In the genomic region with DNA sequence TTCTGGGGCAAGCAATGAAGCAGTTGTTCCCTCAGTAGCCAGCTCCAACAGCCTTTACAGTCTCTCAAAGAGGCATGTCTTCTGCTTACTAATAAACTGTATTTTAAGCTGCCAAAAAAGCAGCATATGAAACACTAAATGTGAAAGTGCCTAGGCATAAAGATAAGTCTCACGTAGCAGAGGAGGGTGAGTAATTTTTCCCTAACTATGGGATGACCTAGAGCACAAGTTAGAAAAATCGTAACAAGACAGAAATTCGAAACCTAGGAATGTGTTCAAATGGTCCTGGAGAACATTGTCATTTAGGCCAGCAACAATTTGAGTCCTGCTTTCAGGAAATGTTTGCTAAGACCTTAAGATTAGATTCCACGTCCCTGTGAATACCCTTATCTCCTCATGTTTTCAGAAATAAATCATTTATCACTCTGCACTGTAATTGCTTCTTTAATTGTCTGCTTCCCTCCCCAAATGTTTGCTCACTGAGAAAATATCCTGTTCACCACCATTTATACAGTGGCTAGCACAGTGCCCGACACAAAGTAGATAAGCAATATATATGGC, we compare ENCODE assay signal across 32 cellular contexts.
DNase-seq lines count a peak whose midpoint lies in the region; ATAC-seq, FAIRE-seq and TF ChIP-seq lines count a peak whose summit lies in the region.
"Had no signal": no experiment of that assay in that cellular context is flagged by ENCODE, and none has a peak within 500 bp of the region (broad histone marks: within the 10 kb centered on the region; RNA-seq: fewer than 3 reads in every experiment).

No MANE protein-coding gene starts in this region.

- H3K18ac ChIP-seq in H1 (ENCODE audit: extremely low read depth, low read length) = no peak overlapping the region

- H4K20me1 ChIP-seq in H1 (replicated peaks in 1 of 2; ENCODE audit: control insufficient read depth in 1 of 2, insufficient read depth in 2 of 2, low read length in 2 of 2) = no peaks in the 10 kb centered on the region

- H2BK20ac ChIP-seq in H1 (ENCODE audit: low read length) = no peak overlapping the region

- no peak overlapping the region for H3K27ac ChIP-seq in H1 (ENCODE audit: low read depth, low read length)
- H3K27ac ChIP-seq in colonic mucosa = no peak overlapping the region
- H3K27ac ChIP-seq: adrenal gland, gastrocnemius medialis, neutrophil, Peyer's patch, suprapubic skin had no signal

- H2BK5ac ChIP-seq in H1 (ENCODE audit: low read depth, low read length) = no peak overlapping the region

- FAIRE-seq in D721Med (lab: Jason Lieb, UNC) (peak; percentile 55), H1 (lab: Jason Lieb, UNC) (no peak)
- FAIRE-seq: GM12891, keratinocyte, TTC549 had no signal

- TF ChIP-seq CTCF in D721Med (IDR thresholded peaks at IDR 0.05; ENCODE audit: insufficient read depth, missing control alignments) (no peak), H1 (IDR thresholded peaks at IDR 0.05; ENCODE audit: control extremely low read depth in 1 of 3, insufficient read depth in 1 of 3, low read depth in 1 of 3, low read length in 3 of 3) (no peak), colonic mucosa (IDR thresholded peaks at IDR 0.05) (no peak)

- no peak overlapping the region for H3K4ac ChIP-seq in H1 (replicated peaks; ENCODE audit: insufficient read length, low read depth, low read length)

- H2BK15ac ChIP-seq in H1 (ENCODE audit: low read length) = no peak overlapping the region

- H3K23me2 ChIP-seq in H1 (ENCODE audit: low read depth, low read length) = no peaks in the 10 kb centered on the region

- H2AK5ac ChIP-seq in H1 (ENCODE audit: low read depth, low read length) = no peak overlapping the region

- DNase-seq in D721Med (ENCODE audit: insufficient read length, low spot score) (no peak), H1 (ENCODE audit: low read depth in 1 of 2, low spot score in 2 of 2) (no peak), myocyte (ENCODE audit: low read depth) (peak; percentile 3), colonic mucosa (no peak), OCI-M2 (lab: John Stamatoyannopoulos, UW; ENCODE audit: unreplicated experiment) (no peak), NCI-H1694 treated with DMSO at 0.1 percent for 48 hours (lab: John Stamatoyannopoulos, UW) (no peak), NCI-H1105 (lab: John Stamatoyannopoulos, UW) (no peak)
- DNase-seq: ACHN; activated CD8-positive, alpha-beta memory T cell treated with anti-CD3 and anti-CD28 coated beads for 24 hours; activated T-cell treated with anti-CD3 and anti-CD28 coated beads, Interleukin-2, amount 50 U/mL, for 24 hours; adrenal gland; C1 segment of cervical spinal cord; Caco-2; caudate nucleus; DND-41; gastrocnemius medialis; H7; KG1; NCI-H1694; NCI-H2171 treated with DMSO at 0.1 percent for 48 hours; NCI-H524 treated with DMSO at 0.1 percent for 48 hours; Peyer's patch; stimulated activated CD4-positive, alpha-beta T cell treated with anti-CD3 and anti-CD28 coated beads, Interleukin-4, amount 100 ng/mL, for 1 hour; T-cell had no signal

- intact Hi-C loops in colonic mucosa (cut with DNase I) = no loop called here

- H3K27me3 ChIP-seq in H1 (replicated peaks in 1 of 4; ENCODE audit: control insufficient read depth in 3 of 4, extremely low read depth in 1 of 4, insufficient read depth in 3 of 4, low read length in 3 of 4) (no peaks in the 10 kb centered on the region), colonic mucosa (no peaks in the 10 kb centered on the region)
- H3K27me3 ChIP-seq: adrenal gland, gastrocnemius medialis, neutrophil, Peyer's patch, suprapubic skin had no signal

- H2AFZ ChIP-seq in H1 (ENCODE audit: low read length) = 0 out of 2 replicates have a peak overlapping the region, but pooled peaks have one; percentile 47

- no peak overlapping the region for H3K56ac ChIP-seq in H1 (replicated peaks; ENCODE audit: insufficient read length, low read depth, low read length)

- no peak overlapping the region for H3K23ac ChIP-seq in H1 (ENCODE audit: insufficient read length)

- peak; percentile 82 for ATAC-seq in SK-N-SH treated with all-trans-retinoic acid at 6 μM for 48 hours
- ATAC-seq: gastrocnemius medialis; stimulated activated memory B cell treated with anti-CD40 and anti-IgM and Interleukin-4, amounts not matched to agents 10 μg/mL and 1 μg/mL and 100 μg/mL, for 72 hours; T-cell had no signal

- H3K36me3 ChIP-seq in H1 (ENCODE audit: control insufficient read depth in 2 of 4, insufficient read depth in 4 of 4, low read length in 3 of 4) (no peaks in the 10 kb centered on the region), colonic mucosa (no peaks in the 10 kb centered on the region)
- H3K36me3 ChIP-seq: adrenal gland, gastrocnemius medialis, neutrophil, Peyer's patch, suprapubic skin had no signal

- H3K9ac ChIP-seq in H1 (replicated peaks in 1 of 4; ENCODE audit: extremely low read depth in 1 of 4, low read depth in 3 of 4, low read length in 3 of 4) (no peak overlapping the region), colonic mucosa (ENCODE audit: low read depth in 2 of 2, low read length in 2 of 2) (no peak overlapping the region)

- 90% methylated on average over 5 of the region's 5 CpGs; no CpG with 5 or more reads in 1 of the 2 experiments for WGBS in H1 (ENCODE audit: extremely low coverage in 1 of 2, insufficient coverage in 1 of 2, insufficient read length in 1 of 2, insufficient replicate concordance in 2 of 2, low coverage in 1 of 2, low lambda C conversion rate in 2 of 2, missing lambda C conversion rate in 1 of 2), 2 experiments

- H3K4me1 ChIP-seq in H1 (replicated peaks in 1 of 4; ENCODE audit: control insufficient read depth in 3 of 4, insufficient read depth in 4 of 4, low read length in 3 of 4) (no peaks in the 10 kb centered on the region), colonic mucosa (no peaks in the 10 kb centered on the region)
- H3K4me1 ChIP-seq: adrenal gland, Caco-2, gastrocnemius medialis, Peyer's patch, suprapubic skin had no signal

- H3K9me3 ChIP-seq in H1 (ENCODE audit: insufficient read depth in 2 of 2, low read depth in 1 of 2, low read length in 1 of 2) (no peaks in the 10 kb centered on the region), colonic mucosa (no peaks in the 10 kb centered on the region)
- H3K9me3 ChIP-seq: adrenal gland, Caco-2, gastrocnemius medialis, neutrophil, Peyer's patch, suprapubic skin had no signal

- no peak overlapping the region for H3K4me3 ChIP-seq in H1 (ENCODE audit: extremely low read depth in 1 of 4, insufficient read depth in 2 of 4, low read depth in 3 of 4, low read length in 4 of 4)
- H3K4me3 ChIP-seq in colonic mucosa = no peak overlapping the region
- H3K4me3 ChIP-seq: adrenal gland, gastrocnemius medialis, lung, Peyer's patch, suprapubic skin had no signal

- no peaks in the 10 kb centered on the region for H3K79me2 ChIP-seq in H1 (ENCODE audit: control insufficient read depth in 1 of 2, insufficient read depth in 2 of 2, low read length in 2 of 2)

- no peak for TF ChIP-seq EP300 in H1 (IDR thresholded peaks at IDR 0.05; ENCODE audit: borderline replicate concordance in 1 of 2, low read depth in 2 of 2, low read length in 2 of 2)

- no peak overlapping the region for H2BK12ac ChIP-seq in H1 (ENCODE audit: low read depth, low read length)

- no peak for TF ChIP-seq RAD21 in H1 (IDR thresholded peaks at IDR 0.05 in 1 of 2, conservative IDR thresholded peaks at IDR 0.05 in 1 of 2; ENCODE audit: low read depth in 2 of 2, low read length in 2 of 2)

- no peak overlapping the region for H4K91ac ChIP-seq in H1 (replicated peaks; ENCODE audit: insufficient read length, low read length)

- H3K79me1 ChIP-seq in H1 (ENCODE audit: low read depth, low read length) = no peaks in the 10 kb centered on the region

- H3K4me2 ChIP-seq in H1 (ENCODE audit: insufficient read depth in 1 of 2, low read depth in 2 of 2, low read length in 2 of 2) = no peak overlapping the region

- TF ChIP-seq POLR2A in H1 (IDR thresholded peaks at IDR 0.05; ENCODE audit: control extremely low read depth in 1 of 2, low read depth in 2 of 2, low read length in 2 of 2) = no peak

- H3K14ac ChIP-seq in H1 (ENCODE audit: insufficient read length) = no peak overlapping the region

- H2BK120ac ChIP-seq in H1 (replicated peaks; ENCODE audit: low read depth, low read length) = no peak overlapping the region

- no peak overlapping the region for H4K5ac ChIP-seq in H1 (ENCODE audit: insufficient read length, low read depth, low read length)

- CTCF ChIA-PET in H1 (lab: Charles Lee; ENCODE audit: partially characterized antibody) = interaction anchor here (0.6 to 1.2 kb wide), 3 partner anchors 64 to 964 kb away, joined by 3 read pairs; no protein-coding TSS in a partner anchor

- POLR2A ChIA-PET in H1 (lab: Charles Lee; ENCODE audit: partially characterized antibody) = no interaction called here

- H4K8ac ChIP-seq in H1 (ENCODE audit: extremely low read depth, insufficient read depth, low read length) = no peak overlapping the region

TF ChIP-seq in SK-N-SH treated with all-trans-retinoic acid at 6 μM for 48 hours, 23 proteins besides CTCF, POLR2A, EP300 and RAD21:
- TF ChIP-seq ISL1 (CRISPR knock-in tag; IDR thresholded peaks at IDR 0.05) (peak; percentile 65), ZFP30 (CRISPR knock-in tag; IDR thresholded peaks at IDR 0.05) (no peak)
TF ChIP-seq in SK-N-SH treated with all-trans-retinoic acid at 6 μM for 48 hours: peak in this region for 1.

TF ChIP-seq in H1, 55 proteins besides CTCF, POLR2A, EP300 and RAD21:
- TF ChIP-seq GABPA (IDR thresholded peaks at IDR 0.05; ENCODE audit: borderline replicate concordance, insufficient read depth, low read length) = no peak
